ENCODE assay signal across 5 cellular contexts in genomic region chr12:131702573-131702877, GRCh38.
"Had no signal": no experiment of that assay in that cellular context is flagged by ENCODE, and none has a peak within 500 bp of the region (broad histone marks: within the 10 kb centered on the region; RNA-seq: fewer than 3 reads in every experiment).

No MANE protein-coding gene starts in this region.

- H3K4me1 Mint-ChIP-seq: GM23338, H9 had no signal

- H3K4me3 Mint-ChIP-seq: GM23338, H9 had no signal

- H3K27ac Mint-ChIP-seq: GM23338, H9 had no signal

- H3K4me3 ChIP-seq: GM23338, K562 had no signal

- DNase-seq: H9, HCEC 1CT, IMR-90 had no signal
